12 cellular contexts compared by ENCODE assay signal in the genomic region with DNA sequence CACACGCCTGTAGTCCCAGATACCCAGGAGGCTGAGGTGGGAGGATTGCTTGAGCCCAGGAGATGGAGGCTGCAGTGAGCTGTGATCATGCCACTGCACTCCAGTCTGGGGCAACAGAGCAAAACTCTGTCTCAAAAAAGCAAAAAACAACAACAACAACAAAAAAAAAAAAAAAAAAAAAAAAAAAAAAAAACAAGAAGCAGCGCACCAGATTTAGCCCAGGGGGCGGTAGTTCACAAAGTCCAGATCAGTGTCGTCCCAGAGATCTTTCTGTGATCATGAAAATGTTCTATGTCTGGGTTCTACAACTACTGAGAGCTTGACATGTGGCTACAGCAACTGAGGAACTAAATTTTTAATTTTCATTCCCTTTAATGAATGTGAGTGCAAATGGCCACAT. TPM values are rescaled to one million over a fixed set of nuclear protein-coding genes. Genes with fewer than 3 reads are reported as not detected.
A peak's percentile ranks its signal among the peaks of the same experiment; 100 is the strongest.
DNase-seq lines count a peak whose midpoint lies in the region; ATAC-seq, FAIRE-seq and TF ChIP-seq lines count a peak whose summit lies in the region.
"Had no signal": no experiment of that assay in that cellular context is flagged by ENCODE, and none has a peak within 500 bp of the region (broad histone marks: within the 10 kb centered on the region; RNA-seq: fewer than 3 reads in every experiment).

No MANE protein-coding gene starts in this region.

- H3K4me2 ChIP-seq in HCT116 (ENCODE audit: low read length) (peak overlapping the region; percentile 70; the same call in 1 of the 2 replicates), HepG2 (ENCODE audit: low read depth, low read length) (no peak overlapping the region)

- DNase-seq in Caco-2 (no peak), HCT116 (ENCODE audit: low read depth, low spot score) (peak; percentile 4), astrocyte of the cerebellum (ENCODE audit: low read depth) (no peak), HepG2 (ENCODE audit: low spot score) (no peak), SHP77 treated with DMSO at 0.1 percent for 48 hours (lab: John Stamatoyannopoulos, UW) (no peak), vagina (ENCODE audit: extremely low spot score in 2 of 2) (no peak)
- DNase-seq in CD8-positive, alpha-beta memory T cell: no peak
- DNase-seq: activated CD4-positive, alpha-beta T cell treated with anti-CD3 and anti-CD28 coated beads, Interleukin-2, amount 50 U/mL, for 1 hour; NCI-H526 treated with DMSO at 0.1 percent for 48 hours; nucleus accumbens had no signal

- no peak for FAIRE-seq in HepG2 (lab: Jason Lieb, UNC)

- BruUV-seq in Caco-2 (replicated peaks; lab: Mats Ljungman, UMichigan) (no TSS peak), HCT116 (replicated peaks; lab: Mats Ljungman, UMichigan) (no TSS peak), HepG2 (replicated peaks; lab: Mats Ljungman, UMichigan) (no TSS peak)

- no peaks in the 10 kb centered on the region; the same call in 1 of the 2 replicates for H3K27me3 ChIP-seq in Caco-2 (replicated peaks; ENCODE audit: control insufficient read depth, insufficient read depth, low read length)
- no peaks in the 10 kb centered on the region for H3K27me3 ChIP-seq in HCT116 (ENCODE audit: insufficient read depth, low read length)
- H3K27me3 ChIP-seq in HepG2 (ENCODE audit: control insufficient read depth in 1 of 2, insufficient read depth in 2 of 2, low read length in 2 of 2): peaks cover 2 to 30% of the 10 kb centered on the region in 2 experiments; a peak in 2 of 5 replicates
- H3K27me3 ChIP-seq in CD8-positive, alpha-beta memory T cell (ENCODE audit: insufficient read depth, low read length, poor library complexity, severe bottlenecking): no peaks in the 10 kb centered on the region
- H3K27me3 ChIP-seq in vagina: no peaks in the 10 kb centered on the region
- H3K27me3 ChIP-seq: ascending aorta had no signal

- intact Hi-C loops in Caco-2 (cut with micrococcal nuclease; ENCODE audit: unreplicated experiment) (no loop called here), HCT116 (cut with micrococcal nuclease) (no loop called here), HepG2 (cut with micrococcal nuclease; ENCODE audit: unreplicated experiment) (no loop called here), vagina (cut with DNase I) (no loop called here)

- H3K4me3 ChIP-seq in Caco-2 (ENCODE audit: low read depth, low read length) (no peak overlapping the region), HCT116 (replicated peaks in 1 of 2; ENCODE audit: low read depth in 1 of 2, low read length in 2 of 2) (no peak overlapping the region), astrocyte of the cerebellum (ENCODE audit: low read depth, low read length) (no peak overlapping the region), HepG2 (replicated peaks in 1 of 3; ENCODE audit: insufficient read depth in 1 of 3, low read depth in 2 of 3, low read length in 3 of 3) (no peak overlapping the region), vagina (no peak overlapping the region)
- no peak overlapping the region for H3K4me3 ChIP-seq in CD8-positive, alpha-beta memory T cell (ENCODE audit: low read length)
- H3K4me3 ChIP-seq: ascending aorta had no signal

- no peak for TF ChIP-seq EP300 in HepG2 (IDR thresholded peaks at IDR 0.05; ENCODE audit: low read depth in 2 of 2, low read length in 2 of 2)
- no peak for TF ChIP-seq EP300 in HepG2 (CRISPR knock-in tag; IDR thresholded peaks at IDR 0.05; ENCODE audit: borderline replicate concordance)

- H3K4me1 ChIP-seq in Caco-2 (no peaks in the 10 kb centered on the region), HCT116 (ENCODE audit: control insufficient read depth in 1 of 2, insufficient read depth in 2 of 2, low read length in 2 of 2) (peaks cover 14 to 27% of the 10 kb centered on the region in 2 experiments), HepG2 (ENCODE audit: insufficient read depth, low read length) (peaks cover 12% of the 10 kb centered on the region), vagina (no peaks in the 10 kb centered on the region)
- no peaks in the 10 kb centered on the region for H3K4me1 ChIP-seq in CD8-positive, alpha-beta memory T cell (ENCODE audit: insufficient read depth, low read length)
- H3K4me1 ChIP-seq: ascending aorta had no signal

- H3K36me3 Mint-ChIP-seq in Caco-2 (ENCODE audit: insufficient read depth, unreplicated experiment): no peaks in the 10 kb centered on the region
- H3K36me3 Mint-ChIP-seq in CD8-positive, alpha-beta memory T cell: peaks cover 27 to 92% (median 41%) of the 10 kb centered on the region in 3 donors

- CTCF ChIA-PET in Caco-2 (lab: Charles Lee): no interaction called here
- CTCF ChIA-PET in HCT116 (lab: Charles Lee): interaction anchor here (0.7 to 5.5 kb wide), 6 partner anchors 13 to 351 kb away, joined by 3 to 37 read pairs (median 3); no protein-coding TSS in a partner anchor
- CTCF ChIA-PET in HepG2 (lab: Yijun Ruan, JAX; ENCODE audit: low intra/inter-chr PET ratio, low total read pairs): no interaction called here
- CTCF ChIA-PET in CD8-positive, alpha-beta memory T cell (lab: Charles Lee): interaction anchor here (1.1 kb wide), 1 partner anchor 27 kb away, joined by 3 read pairs; no protein-coding TSS in a partner anchor

- POLR2A ChIA-PET in Caco-2 (lab: Charles Lee) (no interaction called here), HCT116 (lab: Charles Lee) (no interaction called here), HepG2 (lab: Yijun Ruan, JAX) (no interaction called here)
- POLR2A ChIA-PET in CD8-positive, alpha-beta memory T cell (lab: Charles Lee): no interaction called here

- TF ChIP-seq RAD21 in HCT116 (IDR thresholded peaks at IDR 0.05; ENCODE audit: low read depth) (peak; percentile 28; the same call in 1 of the 2 replicates), HepG2 (CRISPR knock-in tag; IDR thresholded peaks at IDR 0.05) (no peak)

- no peaks in the 10 kb centered on the region for H3K36me3 ChIP-seq in Caco-2 (ENCODE audit: control insufficient read depth, insufficient read depth, low read length)
- no peaks in the 10 kb centered on the region for H3K36me3 ChIP-seq in HCT116 (ENCODE audit: control insufficient read depth in 1 of 2, insufficient read depth in 2 of 2, low read length in 2 of 2)
- no peaks in the 10 kb centered on the region for H3K36me3 ChIP-seq in HepG2 (replicated peaks in 1 of 2; ENCODE audit: control insufficient read depth in 1 of 2, insufficient read depth in 2 of 2, low read length in 2 of 2)
- peaks cover 78% of the 10 kb centered on the region for H3K36me3 ChIP-seq in CD8-positive, alpha-beta memory T cell (ENCODE audit: insufficient read depth, low read length)
- peaks cover 0 to 36% of the 10 kb centered on the region in 2 donors for H3K36me3 ChIP-seq in vagina

- no peak for TF ChIP-seq POLR2A in HCT116 (IDR thresholded peaks at IDR 0.05; ENCODE audit: borderline replicate concordance, extremely low read depth, insufficient read depth, insufficient read length)
- TF ChIP-seq POLR2A in HepG2 (IDR thresholded peaks at IDR 0.05; ENCODE audit: insufficient read depth in 1 of 2, low read depth in 2 of 2, low read length in 2 of 2): no peak
- no peak for TF ChIP-seq POLR2A in vagina (IDR thresholded peaks at IDR 0.05)

- no peak for ATAC-seq in HCT116
- ATAC-seq in HepG2: no peak
- ATAC-seq in HG03342 (IDR thresholded peaks at IDR 0.05; ENCODE audit: unreplicated experiment): no peak

- no peaks in the 10 kb centered on the region for H3K9me3 ChIP-seq in Caco-2
- peaks cover 0 to 2% of the 10 kb centered on the region in 2 experiments; a peak in 1 of 4 replicates for H3K9me3 ChIP-seq in HCT116 (ENCODE audit: control insufficient read depth in 1 of 2, insufficient read depth in 1 of 2, low read depth in 1 of 2, low read length in 2 of 2)
- H3K9me3 ChIP-seq in HepG2 (ENCODE audit: low read length): no peaks in the 10 kb centered on the region
- H3K9me3 ChIP-seq in CD8-positive, alpha-beta memory T cell (ENCODE audit: low read length): no peaks in the 10 kb centered on the region
- no peaks in the 10 kb centered on the region for H3K9me3 ChIP-seq in vagina
- H3K9me3 ChIP-seq: ascending aorta had no signal

- no peak overlapping the region for H3K4me3 Mint-ChIP-seq in Caco-2 (ENCODE audit: unreplicated experiment)
- no peak overlapping the region for H3K4me3 Mint-ChIP-seq in CD8-positive, alpha-beta memory T cell

- H3K27ac ChIP-seq in HCT116 (ENCODE audit: low read depth, low read length) (no peak overlapping the region), HepG2 (ENCODE audit: extremely low read length, insufficient read depth, low read length) (no peak overlapping the region), vagina (no peak overlapping the region)
- H3K27ac ChIP-seq in CD8-positive, alpha-beta memory T cell (ENCODE audit: low read depth, low read length): no peak overlapping the region
- H3K27ac ChIP-seq: ascending aorta had no signal

- TF ChIP-seq CTCF in Caco-2 (IDR thresholded peaks at IDR 0.05; ENCODE audit: insufficient read depth in 1 of 2, low read depth in 1 of 2, low read length in 1 of 2, severe bottlenecking in 1 of 2, unreplicated experiment in 1 of 2) (peak; percentile 10 to 14), HCT116 (IDR thresholded peaks at IDR 0.05 in 2 of 3, conservative IDR thresholded peaks at IDR 0.05 in 1 of 3; ENCODE audit: borderline replicate concordance in 1 of 3, insufficient read depth in 1 of 3, low read depth in 2 of 3, low read length in 2 of 3) (peak; percentile 38 to 57 (median 48); a peak in 5 of 6 replicates), astrocyte of the cerebellum (IDR thresholded peaks at IDR 0.05; ENCODE audit: low read depth, low read length, missing control alignments) (peak; percentile 34), HepG2 (CRISPR knock-in tag; IDR thresholded peaks at IDR 0.05) (no peak), vagina (IDR thresholded peaks at IDR 0.05) (no peak)

- RAD21 ChIA-PET in HCT116 (lab: Charles Lee; ENCODE audit: low non-redundant PET in 1 of 2, low total read pairs in 2 of 2, uncharacterized antibody in 2 of 2, unreplicated experiment in 2 of 2): no interaction called here

- peaks cover 12% of the 10 kb centered on the region for H3K27me3 Mint-ChIP-seq in Caco-2 (ENCODE audit: insufficient read depth, unreplicated experiment)
- no peaks in the 10 kb centered on the region for H3K27me3 Mint-ChIP-seq in CD8-positive, alpha-beta memory T cell

- no peak overlapping the region for H3K27ac Mint-ChIP-seq in Caco-2 (ENCODE audit: unreplicated experiment)
- peak overlapping the region in 1 of 8 donors; percentile 33 for H3K27ac Mint-ChIP-seq in CD8-positive, alpha-beta memory T cell

- H2AFZ ChIP-seq in HCT116 (ENCODE audit: low read depth, low read length, poor library complexity, severe bottlenecking): no peak overlapping the region
- H2AFZ ChIP-seq in HepG2 (ENCODE audit: low read length): no peak overlapping the region

- no peak overlapping the region for H3K9ac ChIP-seq in HCT116 (ENCODE audit: low read length)
- H3K9ac ChIP-seq in HepG2 (ENCODE audit: insufficient read depth, low read depth, low read length): no peak overlapping the region

- no peaks in the 10 kb centered on the region for H4K20me1 ChIP-seq in HCT116 (ENCODE audit: insufficient read depth)
- H4K20me1 ChIP-seq in HepG2 (ENCODE audit: insufficient read depth, low read length): no peaks in the 10 kb centered on the region

- H3K4me1 Mint-ChIP-seq in Caco-2 (ENCODE audit: low read depth, unreplicated experiment): peaks cover 6% of the 10 kb centered on the region
- no peaks in the 10 kb centered on the region for H3K4me1 Mint-ChIP-seq in CD8-positive, alpha-beta memory T cell

- in situ Hi-C loops in astrocyte of the cerebellum (cut with HindIII; ENCODE audit: low sequenced_read_pairs): no loop called here
- in situ Hi-C loops in HepG2 (cut with HindIII; ENCODE audit: extremely low pct_ligation_motif_present, low pct_unique_long_range_greater_than_20kb): no loop called here

- 66% methylated on average over 4 of the region's 4 CpGs for WGBS in HepG2 (ENCODE audit: low lambda C conversion rate)

- no peaks in the 10 kb centered on the region for H3K9me2 ChIP-seq in HCT116 (ENCODE audit: insufficient read depth)

- H3K79me2 ChIP-seq in HCT116 (ENCODE audit: insufficient read depth, low read length) (no peaks in the 10 kb centered on the region), HepG2 (ENCODE audit: insufficient read depth, low read length) (no peaks in the 10 kb centered on the region)

- H3K9me3 Mint-ChIP-seq in Caco-2 (ENCODE audit: unreplicated experiment): no peaks in the 10 kb centered on the region
- peaks cover 0 to 4% (median 3%) of the 10 kb centered on the region in 5 donors for H3K9me3 Mint-ChIP-seq in CD8-positive, alpha-beta memory T cell

RNA-seq across cellular contexts. Expression of a gene that starts 27.4 kb away (rescaled TPM):
- 0.25 TPM in 1 of 2 replicates, not detected in the other for total RNA-seq in Caco-2 (2022)
- total RNA-seq in HCT116 (2021; ENCODE audit: unreplicated experiment): 0.30 TPM
- 0.03 and 0.12 TPM in 2 replicates for polyA plus RNA-seq in HCT116 (2012)
- 0.24 and 0.44 TPM in 2 replicates for total RNA-seq in HepG2 (2016; rRNA removed; fragmentation: Illumina TruSeq; extraction: Trizol)
- not detected in 2 replicates for total RNA-seq in HepG2 (2016; cell fraction: cytosol; rRNA removed; fragmentation: Illumina TruSeq; extraction: Trizol; ENCODE audit: low read depth)
- total RNA-seq in HepG2 (2016; cell fraction: insoluble cytoplasmic fraction; rRNA removed; fragmentation: Illumina TruSeq; extraction: Trizol): 0.11 TPM in 1 of 2 replicates, not detected in the other
- total RNA-seq in HepG2 (2016; cell fraction: membrane; rRNA removed; fragmentation: Illumina TruSeq; extraction: Trizol): 0.10 TPM in 1 of 2 replicates, not detected in the other
- total RNA-seq in HepG2 (2016; cell fraction: nucleus; rRNA removed; fragmentation: Illumina TruSeq; extraction: Trizol): not detected in 2 replicates
- 0.05 and 0.10 TPM in 2 replicates for polyA plus RNA-seq in HepG2 (2011; rRNA removed)
- polyA plus RNA-seq in HepG2 (2011; cell fraction: cytosol; rRNA removed): 0.07 and 0.09 TPM in 2 replicates
- 0.13 and 0.23 TPM in 2 replicates for polyA plus RNA-seq in HepG2 (2011; cell fraction: nucleus; rRNA removed)
- not detected in 2 replicates for polyA plus RNA-seq in HepG2 (2012)
- not detected in 2 replicates for polyA plus RNA-seq in HepG2 (2016; cell fraction: cytosol; fragmentation: Illumina TruSeq; extraction: Trizol; ENCODE audit: low read depth)
- polyA plus RNA-seq in HepG2 (2016; cell fraction: insoluble cytoplasmic fraction; fragmentation: Illumina TruSeq; extraction: Trizol; ENCODE audit: low read depth): 0.20 TPM in 1 of 2 replicates, not detected in the other
- polyA plus RNA-seq in HepG2 (2016; cell fraction: membrane; fragmentation: Illumina TruSeq; extraction: Trizol; ENCODE audit: low read depth): not detected in 2 replicates
- polyA plus RNA-seq in HepG2 (2016; cell fraction: nucleus; fragmentation: Illumina TruSeq; extraction: Trizol; ENCODE audit: insufficient read depth, low read depth): not detected in 2 replicates
- polyA minus RNA-seq in HepG2 (2011; rRNA and poly(A)+ RNA removed; ENCODE audit: low replicate concordance): 0.98 TPM in 1 of 2 replicates, not detected in the other
- polyA minus RNA-seq in HepG2 (2011; cell fraction: cytosol; rRNA and poly(A)+ RNA removed): not detected in 2 replicates
- polyA minus RNA-seq in HepG2 (2011; cell fraction: nucleus; rRNA and poly(A)+ RNA removed): not detected in 2 replicates
- total RNA-seq in CD8-positive, alpha-beta memory T cell: 10 to 100 TPM; 40.1 to 46.6 TPM
- polyA plus RNA-seq in CD8-positive, alpha-beta memory T cell: 50.9 TPM
- 14.0 TPM for total RNA-seq in vagina

RNA-seq across cellular contexts. Expression of a gene that starts 50.8 kb away (rescaled TPM):
- not detected in 2 replicates for total RNA-seq in Caco-2 (2022)
- total RNA-seq in HCT116 (2021; ENCODE audit: unreplicated experiment): not detected
- 0.55 and 0.62 TPM in 2 replicates for polyA plus RNA-seq in HCT116 (2012)
- not detected in 2 replicates for total RNA-seq in HepG2 (2016; rRNA removed; fragmentation: Illumina TruSeq; extraction: Trizol)
- not detected in 2 replicates for total RNA-seq in HepG2 (2016; cell fraction: cytosol; rRNA removed; fragmentation: Illumina TruSeq; extraction: Trizol; ENCODE audit: low read depth)
- not detected in 2 replicates for total RNA-seq in HepG2 (2016; cell fraction: insoluble cytoplasmic fraction; rRNA removed; fragmentation: Illumina TruSeq; extraction: Trizol)
- not detected in 2 replicates for total RNA-seq in HepG2 (2016; cell fraction: membrane; rRNA removed; fragmentation: Illumina TruSeq; extraction: Trizol)
- total RNA-seq in HepG2 (2016; cell fraction: nucleus; rRNA removed; fragmentation: Illumina TruSeq; extraction: Trizol): not detected in 2 replicates
- not detected in 2 replicates for polyA plus RNA-seq in HepG2 (2011; rRNA removed)
- polyA plus RNA-seq in HepG2 (2011; cell fraction: cytosol; rRNA removed): not detected in 2 replicates
- not detected in 2 replicates for polyA plus RNA-seq in HepG2 (2011; cell fraction: nucleus; rRNA removed)
- not detected in 2 replicates for polyA plus RNA-seq in HepG2 (2012)
- polyA plus RNA-seq in HepG2 (2016; cell fraction: cytosol; fragmentation: Illumina TruSeq; extraction: Trizol; ENCODE audit: low read depth): not detected in 2 replicates
- polyA plus RNA-seq in HepG2 (2016; cell fraction: insoluble cytoplasmic fraction; fragmentation: Illumina TruSeq; extraction: Trizol; ENCODE audit: low read depth): not detected in 2 replicates
- not detected in 2 replicates for polyA plus RNA-seq in HepG2 (2016; cell fraction: membrane; fragmentation: Illumina TruSeq; extraction: Trizol; ENCODE audit: low read depth)
- not detected in 2 replicates for polyA plus RNA-seq in HepG2 (2016; cell fraction: nucleus; fragmentation: Illumina TruSeq; extraction: Trizol; ENCODE audit: insufficient read depth, low read depth)
- not detected in 2 replicates for polyA minus RNA-seq in HepG2 (2011; rRNA and poly(A)+ RNA removed; ENCODE audit: low replicate concordance)
- not detected in 2 replicates for polyA minus RNA-seq in HepG2 (2011; cell fraction: cytosol; rRNA and poly(A)+ RNA removed)
- not detected in 2 replicates for polyA minus RNA-seq in HepG2 (2011; cell fraction: nucleus; rRNA and poly(A)+ RNA removed)
- total RNA-seq in CD8-positive, alpha-beta memory T cell: 1 to 10 TPM; 2.0 to 2.2 TPM
- 0.98 TPM for polyA plus RNA-seq in CD8-positive, alpha-beta memory T cell
- 8.3 TPM for total RNA-seq in vagina

Comparison
In these comparisons a context has a peak if more than half of its experiments do, and no peak if none do; other contexts are left out.
1. CTCF ChIP-seq: peak in Caco-2 (2 of 2), HCT116 (3 of 3) and astrocyte of the cerebellum (single experiment); none in HepG2 (single experiment) and vagina (0 of 3).
2. RNA of a gene that starts 27.4 kb away (total RNA-seq): 40.1 to 46.6 TPM in CD8-positive, alpha-beta memory T cell and 14.0 TPM in vagina (single experiment); 0.30 TPM in HCT116 (single experiment), 0.25 TPM in Caco-2 and 0.10 to 0.44 TPM in HepG2; every median in the first group is over 10 times any median in the second.
3. CTCF ChIA-PET loops: an anchor here in HCT116 (0.7 to 5.5 kb wide) and CD8-positive, alpha-beta memory T cell (1.1 kb wide); none called in Caco-2 and HepG2.